16 cellular contexts compared by ENCODE assay signal in the genomic region with DNA sequence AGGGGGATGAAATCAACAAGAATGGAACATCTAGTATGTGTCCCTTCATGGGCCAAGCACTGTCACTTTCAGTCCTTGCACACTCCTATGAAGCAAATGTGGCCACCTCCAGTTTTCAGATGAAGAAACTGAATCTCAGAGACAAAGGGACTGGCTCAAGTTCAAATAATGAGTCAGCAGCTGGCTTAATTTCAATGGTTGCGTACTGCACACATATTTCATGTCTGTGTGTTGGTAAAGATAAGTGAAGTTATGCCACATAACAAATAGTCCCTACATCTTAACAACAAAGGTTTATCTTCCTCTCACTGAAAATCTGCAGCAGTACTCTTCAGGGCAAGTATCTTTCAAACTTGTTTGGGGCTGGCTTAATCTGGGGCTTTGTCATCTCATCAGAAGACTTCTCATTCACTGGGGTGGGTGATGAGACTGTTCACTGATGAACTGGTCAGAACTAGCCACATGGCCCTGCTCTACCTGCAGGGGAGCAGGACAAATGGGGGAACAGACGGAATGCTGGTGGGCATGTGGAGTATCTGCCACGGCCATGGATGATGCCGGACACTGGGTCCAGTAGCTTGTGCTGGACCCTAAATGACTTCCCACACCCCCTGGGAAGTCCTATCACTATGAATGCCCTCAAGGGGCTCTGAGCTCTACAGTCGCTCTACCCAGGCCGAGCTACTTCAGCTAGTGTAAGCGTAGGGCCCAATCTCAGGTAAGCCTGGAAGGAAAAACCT.
DNase-seq lines count a peak whose midpoint lies in the region; ATAC-seq, FAIRE-seq and TF ChIP-seq lines count a peak whose summit lies in the region.
"Had no signal": no experiment of that assay in that cellular context is flagged by ENCODE, and none has a peak within 500 bp of the region (broad histone marks: within the 10 kb centered on the region; RNA-seq: fewer than 3 reads in every experiment).

No MANE protein-coding gene starts in this region.

- peak; percentile 39 for DNase-seq in DMS53 (lab: John Stamatoyannopoulos, UW)
- no peak for DNase-seq in DMS53 treated with DMSO at 0.1 percent for 48 hours (lab: John Stamatoyannopoulos, UW; ENCODE audit: unreplicated experiment)
- DNase-seq in SK-N-SH: no peak
- DNase-seq in esophagus muscularis mucosa (ENCODE audit: extremely low spot score): peak; percentile 60
- peak; percentile 33 for DNase-seq in skeletal muscle cell (ENCODE audit: low read depth)
- DNase-seq in DMS79 treated with DMSO at 0.1 percent for 48 hours (lab: John Stamatoyannopoulos, UW): no peak
- DNase-seq in GM19239 (ENCODE audit: insufficient read length, low spot score): no peak
- DNase-seq: GDM1, lower lobe of right lung, MM.1S, T-helper 17 cell, trophoblast cell had no signal

- no peak for TF ChIP-seq EP300 in SK-N-SH (IDR thresholded peaks at IDR 0.05; ENCODE audit: borderline replicate concordance in 1 of 2, low read depth in 1 of 2, low read length in 1 of 2)
- TF ChIP-seq EP300 in esophagus muscularis mucosa (IDR thresholded peaks at IDR 0.05): no peak

- no peak for TF ChIP-seq RAD21 in SK-N-SH (IDR thresholded peaks at IDR 0.05; ENCODE audit: low read length)

- 55% methylated on average over 7 of the region's 7 CpGs for WGBS in SK-N-SH (ENCODE audit: low lambda C conversion rate)
- WGBS in esophagus muscularis mucosa: 79% methylated on average over 6 of the region's 7 CpGs

- no peak for FAIRE-seq in GM19239 (lab: Jason Lieb, UNC)
- FAIRE-seq: A204.1, H1 had no signal

- POLR2A ChIA-PET in SK-N-SH (lab: Yijun Ruan, JAX): no interaction called here

- TF ChIP-seq CTCF in SK-N-SH (IDR thresholded peaks at IDR 0.05) (no peak), esophagus muscularis mucosa (IDR thresholded peaks at IDR 0.05) (no peak)

- intact Hi-C loops in esophagus muscularis mucosa (cut with DNase I): no loop called here

- H3K36me3 ChIP-seq in SK-N-SH (replicated peaks in 1 of 2; ENCODE audit: control insufficient read depth in 1 of 2, insufficient read depth in 2 of 2, low read length in 1 of 2) (no peaks in the 10 kb centered on the region), esophagus muscularis mucosa (no peaks in the 10 kb centered on the region)
- H3K36me3 ChIP-seq: cardiac muscle cell, lower lobe of right lung had no signal

- H3K9me3 ChIP-seq in SK-N-SH: no peaks in the 10 kb centered on the region
- H3K9me3 ChIP-seq in esophagus muscularis mucosa: peaks cover 0 to 13% (median 3%) of the 10 kb centered on the region in 4 donors
- H3K9me3 ChIP-seq: lower lobe of right lung had no signal

- no peak for ATAC-seq in GM21619 (IDR thresholded peaks at IDR 0.05; ENCODE audit: unreplicated experiment)
- ATAC-seq: lower lobe of right lung, T-helper 17 cell had no signal

- 0 out of 2 replicates have a peak overlapping the region, but pooled peaks have one; percentile 16 for H3K4me2 ChIP-seq in SK-N-SH

- no peak for TF ChIP-seq POLR2A in esophagus muscularis mucosa (IDR thresholded peaks at IDR 0.05; ENCODE audit: low read depth)

- no peak overlapping the region; a peak in 1 of 4 replicates for H3K27ac ChIP-seq in SK-N-SH (ENCODE audit: low read depth in 2 of 2, low read length in 1 of 2)
- no peak overlapping the region for H3K27ac ChIP-seq in esophagus muscularis mucosa (replicated peaks in 1 of 4)
- H3K27ac ChIP-seq: cardiac muscle cell, lower lobe of right lung had no signal

- no peak overlapping the region for H2AFZ ChIP-seq in SK-N-SH (ENCODE audit: low read depth)

- H3F3A ChIP-seq in SK-N-SH (replicated peaks; ENCODE audit: insufficient read depth): no peaks in the 10 kb centered on the region

- H4K20me1 ChIP-seq in SK-N-SH (ENCODE audit: insufficient read depth): no peaks in the 10 kb centered on the region

- H3K79me2 ChIP-seq in SK-N-SH (ENCODE audit: insufficient read depth): no peaks in the 10 kb centered on the region

- no peaks in the 10 kb centered on the region for H3K9me2 ChIP-seq in SK-N-SH

- H3K27me3 ChIP-seq in SK-N-SH (ENCODE audit: insufficient read depth) (no peaks in the 10 kb centered on the region), esophagus muscularis mucosa (no peaks in the 10 kb centered on the region)
- H3K27me3 ChIP-seq: cardiac muscle cell had no signal

- CTCF ChIA-PET in SK-N-SH (lab: Yijun Ruan, JAX): interaction anchor here (1.2 to 1.9 kb wide), 4 partner anchors 10 to 85 kb away, joined by 3 to 9 read pairs (median 5); no protein-coding TSS in a partner anchor

- H3K4me1 ChIP-seq in SK-N-SH (ENCODE audit: control insufficient read depth in 1 of 2, insufficient read depth in 2 of 2, low read depth in 1 of 2, low read length in 1 of 2): peaks cover 31 to 35% of the 10 kb centered on the region in 2 experiments
- H3K4me1 ChIP-seq in esophagus muscularis mucosa: peaks cover 25 to 39% (median 29%) of the 10 kb centered on the region in 4 donors

- H3K4me3 ChIP-seq in SK-N-SH (ENCODE audit: low read depth in 2 of 2, low read length in 1 of 2) (no peak overlapping the region), esophagus muscularis mucosa (no peak overlapping the region), skeletal muscle cell (ENCODE audit: low read depth, low read length) (no peak overlapping the region)
- H3K4me3 ChIP-seq: cardiac muscle cell, lower lobe of right lung had no signal

- no peak overlapping the region for H3K9ac ChIP-seq in SK-N-SH

TF ChIP-seq in SK-N-SH, 30 proteins besides CTCF, POLR2A, EP300 and RAD21:
- TF ChIP-seq, protein P1, sequence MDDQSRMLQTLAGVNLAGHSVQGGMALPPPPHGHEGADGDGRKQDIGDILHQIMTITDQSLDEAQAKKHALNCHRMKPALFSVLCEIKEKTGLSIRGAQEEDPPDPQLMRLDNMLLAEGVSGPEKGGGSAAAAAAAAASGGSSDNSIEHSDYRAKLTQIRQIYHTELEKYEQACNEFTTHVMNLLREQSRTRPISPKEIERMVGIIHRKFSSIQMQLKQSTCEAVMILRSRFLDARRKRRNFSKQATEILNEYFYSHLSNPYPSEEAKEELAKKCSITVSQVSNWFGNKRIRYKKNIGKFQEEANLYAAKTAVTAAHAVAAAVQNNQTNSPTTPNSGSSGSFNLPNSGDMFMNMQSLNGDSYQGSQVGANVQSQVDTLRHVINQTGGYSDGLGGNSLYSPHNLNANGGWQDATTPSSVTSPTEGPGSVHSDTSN (IDR thresholded peaks at IDR 0.05): peak; percentile 30; the same call in 1 of the 2 replicates
- TF ChIP-seq, protein P2, sequence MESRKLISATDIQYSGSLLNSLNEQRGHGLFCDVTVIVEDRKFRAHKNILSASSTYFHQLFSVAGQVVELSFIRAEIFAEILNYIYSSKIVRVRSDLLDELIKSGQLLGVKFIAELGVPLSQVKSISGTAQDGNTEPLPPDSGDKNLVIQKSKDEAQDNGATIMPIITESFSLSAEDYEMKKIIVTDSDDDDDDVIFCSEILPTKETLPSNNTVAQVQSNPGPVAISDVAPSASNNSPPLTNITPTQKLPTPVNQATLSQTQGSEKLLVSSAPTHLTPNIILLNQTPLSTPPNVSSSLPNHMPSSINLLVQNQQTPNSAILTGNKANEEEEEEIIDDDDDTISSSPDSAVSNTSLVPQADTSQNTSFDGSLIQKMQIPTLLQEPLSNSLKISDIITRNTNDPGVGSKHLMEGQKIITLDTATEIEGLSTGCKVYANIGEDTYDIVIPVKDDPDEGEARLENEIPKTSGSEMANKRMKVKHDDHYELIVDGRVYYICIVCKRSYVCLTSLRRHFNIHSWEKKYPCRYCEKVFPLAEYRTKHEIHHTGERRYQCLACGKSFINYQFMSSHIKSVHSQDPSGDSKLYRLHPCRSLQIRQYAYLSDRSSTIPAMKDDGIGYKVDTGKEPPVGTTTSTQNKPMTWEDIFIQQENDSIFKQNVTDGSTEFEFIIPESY (IDR thresholded peaks at IDR 0.05; ENCODE audit: borderline replicate concordance, low read depth): no peak
- TF ChIP-seq NFIC (IDR thresholded peaks at IDR 0.05; ENCODE audit: borderline replicate concordance): peak; percentile 71
- no peak for TF ChIP-seq TAF1 (IDR thresholded peaks at IDR 0.05; ENCODE audit: borderline replicate concordance, low read depth, low read length)
- 0 out of 2 replicates have a peak, but pooled peaks have one; percentile 25 for TF ChIP-seq JUND (IDR thresholded peaks at IDR 0.05)
- TF ChIP-seq FOSL2 (IDR thresholded peaks at IDR 0.05; ENCODE audit: borderline replicate concordance, low read depth): 0 out of 2 replicates have a peak, but pooled peaks have one; percentile 18

Comparison
In these comparisons a context has a peak if more than half of its experiments do, and no peak if none do; other contexts are left out.
1. DNase-seq: peak in DMS53 (single experiment), esophagus muscularis mucosa (single experiment) and skeletal muscle cell (single experiment); none in DMS53 treated with DMSO at 0.1 percent for 48 hours (single experiment), SK-N-SH (single experiment), DMS79 treated with DMSO at 0.1 percent for 48 hours (single experiment) and GM19239 (single experiment).